Comparison of ENCODE assay signal across 24 cellular contexts in the genomic region with DNA sequence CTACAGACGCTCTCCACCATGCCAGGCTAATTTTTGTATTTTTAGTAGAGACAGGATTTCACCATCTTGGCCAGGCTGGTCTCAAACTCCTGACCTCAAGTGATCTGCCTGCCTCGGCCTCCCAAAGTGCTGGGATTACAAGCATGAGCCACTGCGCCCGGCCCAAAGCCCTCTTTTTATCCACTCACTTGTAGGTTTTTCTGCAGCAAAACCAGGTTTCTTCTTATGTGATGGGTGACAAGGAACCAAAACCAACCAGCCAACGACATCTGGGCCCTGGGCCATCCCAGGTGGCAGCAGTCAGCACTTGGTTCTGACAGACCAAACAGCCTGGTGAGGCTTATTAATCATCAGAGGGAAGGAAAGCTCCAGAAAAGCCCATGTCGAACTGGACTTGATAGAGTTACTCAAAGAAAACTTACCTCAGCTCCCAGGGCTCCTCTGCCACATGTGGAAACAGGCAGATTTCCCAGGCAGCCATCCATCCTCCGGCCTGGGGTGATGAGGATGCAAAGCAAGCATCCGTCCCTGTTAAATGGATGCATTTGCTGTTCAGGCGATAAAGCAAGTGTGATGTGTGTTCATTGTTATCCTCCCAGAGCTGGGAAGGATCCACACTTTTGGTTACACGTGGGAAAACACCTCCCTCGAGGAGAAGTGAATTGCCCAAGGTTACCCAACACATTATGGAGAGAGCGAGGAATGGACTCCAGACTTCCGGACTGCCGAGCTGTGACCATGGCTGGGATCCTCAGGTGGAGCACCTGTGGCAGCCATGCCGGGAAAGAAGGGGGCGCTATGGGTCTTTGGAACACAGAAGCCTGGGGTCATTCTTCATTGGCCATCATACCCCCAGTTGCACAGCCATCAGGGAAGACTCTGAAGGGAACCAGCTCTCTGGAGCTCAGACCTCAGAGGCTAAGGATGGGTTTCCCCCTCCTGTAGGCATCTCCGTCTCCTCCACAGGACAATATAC.
DNase-seq lines count a peak whose midpoint lies in the region; ATAC-seq and TF ChIP-seq lines count a peak whose summit lies in the region.
"Had no signal": no experiment of that assay in that cellular context is flagged by ENCODE, and none has a peak within 500 bp of the region (broad histone marks: within the 10 kb centered on the region; RNA-seq: fewer than 3 reads in every experiment).

No MANE protein-coding gene starts in this region.

- no peak for ATAC-seq in HG03460 (IDR thresholded peaks at IDR 0.05; ENCODE audit: unreplicated experiment)
- ATAC-seq: left lung; psoas muscle; Right ventricle myocardium inferior; stimulated activated naive CD8-positive, alpha-beta T cell treated with anti-CD3 and anti-CD28 coated beads, Interleukin-15, amount 100 ng/mL, for 72 hours; T-cell had no signal

- no peaks in the 10 kb centered on the region for H3K79me2 ChIP-seq in OCI-LY3 (ENCODE audit: low read length)

- H3K4me3 Mint-ChIP-seq in CD8-positive, alpha-beta memory T cell = no peak overlapping the region
- H3K4me3 Mint-ChIP-seq: activated CD4-positive, alpha-beta T cell treated with anti-CD3 and anti-CD28 coated beads, Interleukin-2, amount 10 ng/mL, durations not matched to agents 7 days and 5 days; stimulated activated naive CD8-positive, alpha-beta T cell treated with anti-CD3 and anti-CD28 coated beads, Interleukin-15, amount 100 ng/mL, for 72 hours; T-cell had no signal

- no peak for TF ChIP-seq POLR2A in transverse colon (IDR thresholded peaks at IDR 0.05)

- H3K9me3 ChIP-seq in OCI-LY3 (ENCODE audit: insufficient read depth, low read length) = no peaks in the 10 kb centered on the region
- H3K9me3 ChIP-seq in transverse colon = no peaks in the 10 kb centered on the region
- no peaks in the 10 kb centered on the region for H3K9me3 ChIP-seq in CD8-positive, alpha-beta memory T cell (ENCODE audit: low read length)
- H3K9me3 ChIP-seq: left lung, mucosa of descending colon, psoas muscle, upper lobe of left lung had no signal

- H3K4me3 ChIP-seq in H7 (ENCODE audit: insufficient read depth, low read depth, low read length) = no peak overlapping the region
- H3K4me3 ChIP-seq in OCI-LY3 (ENCODE audit: low read length) = no peak overlapping the region
- H3K4me3 ChIP-seq in transverse colon = no peak overlapping the region
- H3K4me3 ChIP-seq in CD8-positive, alpha-beta memory T cell (ENCODE audit: low read length) = no peak overlapping the region
- H3K4me3 ChIP-seq: left lung, mucosa of descending colon, psoas muscle, upper lobe of left lung had no signal

- H3K4me2 ChIP-seq in OCI-LY3 (ENCODE audit: low read length) = no peak overlapping the region

- H3K9ac ChIP-seq in OCI-LY3 (ENCODE audit: low read length) = no peak overlapping the region

- H3K36me3 ChIP-seq in H7 (replicated peaks; ENCODE audit: control insufficient read depth, insufficient read depth, low read length) (no peaks in the 10 kb centered on the region), OCI-LY3 (replicated peaks; ENCODE audit: low read depth, low read length) (no peaks in the 10 kb centered on the region), transverse colon (no peaks in the 10 kb centered on the region)
- H3K36me3 ChIP-seq in CD8-positive, alpha-beta memory T cell (ENCODE audit: insufficient read depth, low read length) = no peaks in the 10 kb centered on the region
- H3K36me3 ChIP-seq: brain microvascular endothelial cell, left lung, upper lobe of left lung had no signal

- CTCF ChIA-PET in CD8-positive, alpha-beta memory T cell (lab: Charles Lee) = no interaction called here

- H3K9me3 Mint-ChIP-seq in CD8-positive, alpha-beta memory T cell = peaks cover 0 to 2% (median 0%) of the 10 kb centered on the region in 5 donors
- H3K9me3 Mint-ChIP-seq: activated CD4-positive, alpha-beta T cell treated with anti-CD3 and anti-CD28 coated beads, Interleukin-2, amount 10 ng/mL, durations not matched to agents 7 days and 5 days; stimulated activated naive CD8-positive, alpha-beta T cell treated with anti-CD3 and anti-CD28 coated beads, Interleukin-15, amount 100 ng/mL, for 72 hours; T-cell had no signal

- no peak overlapping the region for H3K27ac Mint-ChIP-seq in CD8-positive, alpha-beta memory T cell
- H3K27ac Mint-ChIP-seq: activated CD4-positive, alpha-beta T cell treated with anti-CD3 and anti-CD28 coated beads, Interleukin-2, amount 10 ng/mL, durations not matched to agents 7 days and 5 days; stimulated activated naive CD8-positive, alpha-beta T cell treated with anti-CD3 and anti-CD28 coated beads, Interleukin-15, amount 100 ng/mL, for 72 hours; T-cell had no signal

- H3K27ac ChIP-seq in OCI-LY3 (ENCODE audit: low read length) (no peak overlapping the region), transverse colon (no peak overlapping the region)
- H3K27ac ChIP-seq in CD8-positive, alpha-beta memory T cell (ENCODE audit: low read depth, low read length) = no peak overlapping the region
- H3K27ac ChIP-seq: brain microvascular endothelial cell, left lung, psoas muscle, upper lobe of left lung had no signal

- no peaks in the 10 kb centered on the region for H3K27me3 ChIP-seq in H7 (ENCODE audit: control insufficient read depth, insufficient read depth, low read length)
- H3K27me3 ChIP-seq in OCI-LY3 (ENCODE audit: low read depth, low read length) = 0 out of 2 replicates have a peak, but pooled peaks cover 3% of the 10 kb centered on the region
- H3K27me3 ChIP-seq in transverse colon = no peaks in the 10 kb centered on the region
- no peaks in the 10 kb centered on the region for H3K27me3 ChIP-seq in CD8-positive, alpha-beta memory T cell (ENCODE audit: insufficient read depth, low read length, poor library complexity, severe bottlenecking)
- H3K27me3 ChIP-seq: brain microvascular endothelial cell, left lung, upper lobe of left lung had no signal

- no peaks in the 10 kb centered on the region for H4K20me1 ChIP-seq in OCI-LY3 (ENCODE audit: insufficient read depth, low read length)

- TF ChIP-seq CTCF in OCI-LY3 (IDR thresholded peaks at IDR 0.05; ENCODE audit: low read depth, low read length) (peak; percentile 14; the same call in 1 of the 2 replicates), transverse colon (IDR thresholded peaks at IDR 0.05) (no peak)

- no peaks in the 10 kb centered on the region for H3K36me3 Mint-ChIP-seq in CD8-positive, alpha-beta memory T cell
- H3K36me3 Mint-ChIP-seq: T-cell had no signal

- in situ Hi-C loops in transverse colon (cut with MboI; ENCODE audit: low pct_ligation_motif_present in 1 of 4, low pct_unique_long_range_greater_than_20kb in 1 of 4, low sequenced_read_pairs in 3 of 4) = no loop called here

- TF ChIP-seq EP300 in transverse colon (IDR thresholded peaks at IDR 0.05; ENCODE audit: low read depth) = no peak

- no peaks in the 10 kb centered on the region for H3K4me1 ChIP-seq in OCI-LY3 (ENCODE audit: low read length)
- peaks cover 0 to 4% (median 0%) of the 10 kb centered on the region in 4 donors for H3K4me1 ChIP-seq in transverse colon
- no peaks in the 10 kb centered on the region for H3K4me1 ChIP-seq in CD8-positive, alpha-beta memory T cell (ENCODE audit: insufficient read depth, low read length)
- H3K4me1 ChIP-seq: left lung, psoas muscle, upper lobe of left lung had no signal

- 88 to 100% methylated on average over 1 to 17 of the region's 17 CpGs for WGBS in transverse colon (ENCODE audit: low coverage in 1 of 2), 2 donors

- DNase-seq in ELF-1 (ENCODE audit: low read depth, low spot score) (peak; percentile 12), H7 (peak; percentile 63), iPS-NIHi7 (ENCODE audit: extremely low spot score) (peak; percentile 70), transverse colon (no peak), GOT3 (lab: John Stamatoyannopoulos, UW) (no peak)
- DNase-seq in CD8-positive, alpha-beta memory T cell = no peak
- DNase-seq: activated CD4-positive, alpha-beta T cell treated with anti-CD3 and anti-CD28 coated beads, Interleukin-2, amount 10 ng/mL, durations not matched to agents 7 days and 5 days; activated CD8-positive, alpha-beta memory T cell treated with anti-CD3 and anti-CD28 coated beads, Interleukin-2, amount 50 U/mL, for 48 hours; activated gamma-delta T cell; brain microvascular endothelial cell; KBM-7; left lung; mucosa of descending colon; NCI-H187 treated with DMSO at 0.1 percent for 48 hours; NCI-H446; OCI-M1; psoas muscle; stimulated activated CD4-positive, alpha-beta T cell treated with anti-CD3 and anti-CD28 coated beads, Interleukin-4, amount 100 ng/mL, for 24 hours; stimulated activated naive CD8-positive, alpha-beta T cell treated with anti-CD3 and anti-CD28 coated beads, Interleukin-15, amount 100 ng/mL, for 72 hours; T-cell; upper lobe of left lung had no signal

- H3K27me3 Mint-ChIP-seq in CD8-positive, alpha-beta memory T cell = peaks cover 5 to 27% of the 10 kb centered on the region in 2 donors

- no peak overlapping the region for H2AFZ ChIP-seq in OCI-LY3 (ENCODE audit: low read depth, low read length)

- intact Hi-C loops in transverse colon (cut with DNase I; ENCODE audit: low total_unique reads) = no loop called here

- POLR2A ChIA-PET in CD8-positive, alpha-beta memory T cell (lab: Charles Lee) = no interaction called here

- H3K4me1 Mint-ChIP-seq in CD8-positive, alpha-beta memory T cell = no peaks in the 10 kb centered on the region
- H3K4me1 Mint-ChIP-seq: activated CD4-positive, alpha-beta T cell treated with anti-CD3 and anti-CD28 coated beads, Interleukin-2, amount 10 ng/mL, durations not matched to agents 7 days and 5 days; stimulated activated naive CD8-positive, alpha-beta T cell treated with anti-CD3 and anti-CD28 coated beads, Interleukin-15, amount 100 ng/mL, for 72 hours; T-cell had no signal

Comparison
In these comparisons a context has a peak if more than half of its experiments do, and no peak if none do; other contexts are left out.
1. DNase-seq: peak in ELF-1 (single experiment), H7 (single experiment) and iPS-NIHi7 (single experiment); none in transverse colon (single experiment), GOT3 (single experiment) and CD8-positive, alpha-beta memory T cell (0 of 5).